2 cellular contexts compared by ENCODE assay signal in genomic region chr18:1676387-1676786, GRCh38.
TF ChIP-seq lines count a peak whose summit lies in the region.

No MANE protein-coding gene starts in this region.

TF ChIP-seq in GM23338, 12 proteins besides CTCF, POLR2A, EP300 and RAD21 (continued from another document):
- TF ChIP-seq ZNF462 (CRISPR knock-in tag; IDR thresholded peaks at IDR 0.05) (no peak), NANOG (IDR thresholded peaks at IDR 0.05; ENCODE audit: borderline replicate concordance) (no peak), EZH2 (IDR thresholded peaks at IDR 0.05; ENCODE audit: low read depth, unreplicated experiment) (no peak), REST (IDR thresholded peaks at IDR 0.05; ENCODE audit: unreplicated experiment) (no peak), STAT1 (IDR thresholded peaks at IDR 0.05; ENCODE audit: unreplicated experiment) (no peak), ETS1 (IDR thresholded peaks at IDR 0.05) (no peak), POLR2AphosphoS5 (IDR thresholded peaks at IDR 0.05; ENCODE audit: low read depth) (no peak), ZNF331 (CRISPR knock-in tag; IDR thresholded peaks at IDR 0.05; ENCODE audit: low read depth) (no peak), CREB1 (CRISPR knock-in tag; IDR thresholded peaks at IDR 0.05; ENCODE audit: low read depth) (no peak), EZH2phosphoT487 (IDR thresholded peaks at IDR 0.05; ENCODE audit: unreplicated experiment) (no peak), JUNB (IDR thresholded peaks at IDR 0.05; ENCODE audit: unreplicated experiment) (no peak)

TF ChIP-seq in K562, 482 proteins besides CTCF, POLR2A, EP300 and RAD21 (continued from another document and continues in another):
- no peak for TF ChIP-seq DIDO1 (tag; IDR thresholded peaks at IDR 0.05; ENCODE audit: low read depth)
- TF ChIP-seq PTBP1 (IDR thresholded peaks at IDR 0.05; ENCODE audit: low read depth, low read length) = no peak
- no peak for TF ChIP-seq CHAMP1 (IDR thresholded peaks at IDR 0.05)
- peak; percentile 84 for TF ChIP-seq ZNF316 (IDR thresholded peaks at IDR 0.05)
- TF ChIP-seq SMAD4 (CRISPR knock-in tag; conservative IDR thresholded peaks at IDR 0.05) = no peak
- TF ChIP-seq HDAC3 (IDR thresholded peaks at IDR 0.05; ENCODE audit: borderline replicate concordance, partially characterized antibody) = no peak
- TF ChIP-seq ETV6 (IDR thresholded peaks at IDR 0.05; ENCODE audit: borderline replicate concordance in 1 of 2, low read depth in 2 of 2, low read length in 1 of 2) = no peak
- no peak for TF ChIP-seq ETV6 (CRISPR knock-in tag; IDR thresholded peaks at IDR 0.05; ENCODE audit: borderline replicate concordance)
- TF ChIP-seq ZFP91 (CRISPR knock-in tag; IDR thresholded peaks at IDR 0.05) = no peak
- no peak for TF ChIP-seq SIN3B (IDR thresholded peaks at IDR 0.05; ENCODE audit: low read depth)
- TF ChIP-seq PKNOX1 (IDR thresholded peaks at IDR 0.05) = no peak
- TF ChIP-seq C11orf30 (IDR thresholded peaks at IDR 0.05; ENCODE audit: low read depth) = peak; percentile 77
- no peak for TF ChIP-seq SREBF2 (CRISPR knock-in tag; IDR thresholded peaks at IDR 0.05)
- TF ChIP-seq GTF3C2 (IDR thresholded peaks at IDR 0.05; ENCODE audit: borderline replicate concordance, extremely low read depth, insufficient read length) = no peak
- no peak for TF ChIP-seq PREB (CRISPR knock-in tag; IDR thresholded peaks at IDR 0.05)
- no peak for TF ChIP-seq SETDB1 (IDR thresholded peaks at IDR 0.05; ENCODE audit: low read length)
- TF ChIP-seq E2F1 (CRISPR knock-in tag; IDR thresholded peaks at IDR 0.05) = no peak
- 0 out of 2 replicates have a peak, but pooled peaks have one; percentile 41 for TF ChIP-seq CEBPB (tag; IDR thresholded peaks at IDR 0.05)
- TF ChIP-seq THRB (CRISPR knock-in tag; conservative IDR thresholded peaks at IDR 0.05) = no peak
- peak; percentile 66 for TF ChIP-seq BACH1 (tag; IDR thresholded peaks at IDR 0.05)
- TF ChIP-seq ZNF347 (CRISPR knock-in tag; IDR thresholded peaks at IDR 0.05; ENCODE audit: low read depth) = no peak
- peak; percentile 67 for TF ChIP-seq MAFK (IDR thresholded peaks at IDR 0.05; ENCODE audit: low read length)
- TF ChIP-seq GMEB1 (CRISPR knock-in tag; IDR thresholded peaks at IDR 0.05) = no peak
- no peak for TF ChIP-seq MAZ (CRISPR knock-in tag; conservative IDR thresholded peaks at IDR 0.05 in 1 of 2, IDR thresholded peaks at IDR 0.05 in 1 of 2)
- no peak for TF ChIP-seq ZBTB49 (CRISPR knock-in tag; IDR thresholded peaks at IDR 0.05; ENCODE audit: borderline replicate concordance)
- TF ChIP-seq PRMT5 (CRISPR knock-in tag; IDR thresholded peaks at IDR 0.05) = no peak
- TF ChIP-seq HCFC1 (IDR thresholded peaks at IDR 0.05; ENCODE audit: low read depth, low read length) = no peak
- no peak for TF ChIP-seq POU5F1 (IDR thresholded peaks at IDR 0.05; ENCODE audit: borderline replicate concordance, low read depth, low read length, partially characterized antibody)
- no peak for TF ChIP-seq NR2F6 (CRISPR knock-in tag; IDR thresholded peaks at IDR 0.05)
- TF ChIP-seq ILF3 (IDR thresholded peaks at IDR 0.05; ENCODE audit: borderline replicate concordance) = no peak
- no peak for TF ChIP-seq ATF7 (IDR thresholded peaks at IDR 0.05)
- no peak for TF ChIP-seq PHF20 (IDR thresholded peaks at IDR 0.05; ENCODE audit: partially characterized antibody)
- TF ChIP-seq FOXA1 (IDR thresholded peaks at IDR 0.05; ENCODE audit: borderline replicate concordance) = no peak
- peak; percentile 55; the same call in 1 of the 2 replicates for TF ChIP-seq MAFF (IDR thresholded peaks at IDR 0.05; ENCODE audit: low read length)
